In the genomic region with DNA sequence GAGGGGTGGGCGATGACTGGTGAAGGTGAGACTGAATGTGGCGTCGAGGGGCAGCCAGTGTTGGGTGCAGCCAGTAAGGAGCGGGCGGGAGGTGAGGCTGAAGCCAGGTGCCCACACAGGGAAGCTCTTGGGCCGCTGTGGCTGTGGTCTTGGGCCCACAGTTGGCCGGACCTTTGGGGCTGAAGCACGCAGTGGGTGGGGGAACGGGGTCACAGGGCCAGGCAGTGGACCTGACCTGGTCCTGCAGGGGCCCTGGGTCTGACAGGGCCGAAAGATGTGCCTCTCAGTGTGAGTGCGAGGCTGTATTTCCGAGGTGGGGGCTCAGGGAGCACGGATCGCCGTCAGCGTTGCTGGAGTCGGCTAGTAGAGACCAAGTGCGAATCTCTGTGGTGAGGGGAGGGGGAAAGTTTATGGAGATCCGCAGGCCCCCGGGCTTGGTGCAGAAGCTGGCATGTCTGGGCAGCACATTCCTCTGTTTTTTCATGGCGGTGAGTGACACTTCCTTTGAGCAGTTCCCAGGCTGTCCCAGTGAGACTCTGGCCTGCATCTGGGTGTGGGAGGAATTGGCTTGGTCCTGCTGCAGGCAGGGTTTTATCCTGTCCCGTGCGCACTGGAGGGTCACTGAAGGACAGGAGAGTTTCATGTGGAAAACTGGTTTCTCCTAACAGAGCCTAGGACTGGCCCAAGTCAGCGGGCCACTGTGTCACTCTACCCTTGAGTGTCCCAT, we compare ENCODE assay signal across 1 cellular context.
TF ChIP-seq lines count a peak whose summit lies in the region.

No MANE protein-coding gene starts in this region.

TF ChIP-seq in WTC11, 78 proteins besides CTCF, POLR2A, EP300 and RAD21 (continued from another document):
- TF ChIP-seq ZNF232 (CRISPR knock-in tag; IDR thresholded peaks at IDR 0.05) (no peak), CREB1 (CRISPR knock-in tag; IDR thresholded peaks at IDR 0.05) (no peak), PRRX2 (CRISPR knock-in tag; IDR thresholded peaks at IDR 0.05) (no peak)
- TF ChIP-seq, protein P1, sequence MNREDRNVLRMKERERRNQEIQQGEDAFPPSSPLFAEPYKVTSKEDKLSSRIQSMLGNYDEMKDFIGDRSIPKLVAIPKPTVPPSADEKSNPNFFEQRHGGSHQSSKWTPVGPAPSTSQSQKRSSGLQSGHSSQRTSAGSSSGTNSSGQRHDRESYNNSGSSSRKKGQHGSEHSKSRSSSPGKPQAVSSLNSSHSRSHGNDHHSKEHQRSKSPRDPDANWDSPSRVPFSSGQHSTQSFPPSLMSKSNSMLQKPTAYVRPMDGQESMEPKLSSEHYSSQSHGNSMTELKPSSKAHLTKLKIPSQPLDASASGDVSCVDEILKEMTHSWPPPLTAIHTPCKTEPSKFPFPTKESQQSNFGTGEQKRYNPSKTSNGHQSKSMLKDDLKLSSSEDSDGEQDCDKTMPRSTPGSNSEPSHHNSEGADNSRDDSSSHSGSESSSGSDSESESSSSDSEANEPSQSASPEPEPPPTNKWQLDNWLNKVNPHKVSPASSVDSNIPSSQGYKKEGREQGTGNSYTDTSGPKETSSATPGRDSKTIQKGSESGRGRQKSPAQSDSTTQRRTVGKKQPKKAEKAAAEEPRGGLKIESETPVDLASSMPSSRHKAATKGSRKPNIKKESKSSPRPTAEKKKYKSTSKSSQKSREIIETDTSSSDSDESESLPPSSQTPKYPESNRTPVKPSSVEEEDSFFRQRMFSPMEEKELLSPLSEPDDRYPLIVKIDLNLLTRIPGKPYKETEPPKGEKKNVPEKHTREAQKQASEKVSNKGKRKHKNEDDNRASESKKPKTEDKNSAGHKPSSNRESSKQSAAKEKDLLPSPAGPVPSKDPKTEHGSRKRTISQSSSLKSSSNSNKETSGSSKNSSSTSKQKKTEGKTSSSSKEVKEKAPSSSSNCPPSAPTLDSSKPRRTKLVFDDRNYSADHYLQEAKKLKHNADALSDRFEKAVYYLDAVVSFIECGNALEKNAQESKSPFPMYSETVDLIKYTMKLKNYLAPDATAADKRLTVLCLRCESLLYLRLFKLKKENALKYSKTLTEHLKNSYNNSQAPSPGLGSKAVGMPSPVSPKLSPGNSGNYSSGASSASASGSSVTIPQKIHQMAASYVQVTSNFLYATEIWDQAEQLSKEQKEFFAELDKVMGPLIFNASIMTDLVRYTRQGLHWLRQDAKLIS (CRISPR knock-in tag; IDR thresholded peaks at IDR 0.05; ENCODE audit: borderline replicate concordance), result no peak
